In the genomic region with DNA sequence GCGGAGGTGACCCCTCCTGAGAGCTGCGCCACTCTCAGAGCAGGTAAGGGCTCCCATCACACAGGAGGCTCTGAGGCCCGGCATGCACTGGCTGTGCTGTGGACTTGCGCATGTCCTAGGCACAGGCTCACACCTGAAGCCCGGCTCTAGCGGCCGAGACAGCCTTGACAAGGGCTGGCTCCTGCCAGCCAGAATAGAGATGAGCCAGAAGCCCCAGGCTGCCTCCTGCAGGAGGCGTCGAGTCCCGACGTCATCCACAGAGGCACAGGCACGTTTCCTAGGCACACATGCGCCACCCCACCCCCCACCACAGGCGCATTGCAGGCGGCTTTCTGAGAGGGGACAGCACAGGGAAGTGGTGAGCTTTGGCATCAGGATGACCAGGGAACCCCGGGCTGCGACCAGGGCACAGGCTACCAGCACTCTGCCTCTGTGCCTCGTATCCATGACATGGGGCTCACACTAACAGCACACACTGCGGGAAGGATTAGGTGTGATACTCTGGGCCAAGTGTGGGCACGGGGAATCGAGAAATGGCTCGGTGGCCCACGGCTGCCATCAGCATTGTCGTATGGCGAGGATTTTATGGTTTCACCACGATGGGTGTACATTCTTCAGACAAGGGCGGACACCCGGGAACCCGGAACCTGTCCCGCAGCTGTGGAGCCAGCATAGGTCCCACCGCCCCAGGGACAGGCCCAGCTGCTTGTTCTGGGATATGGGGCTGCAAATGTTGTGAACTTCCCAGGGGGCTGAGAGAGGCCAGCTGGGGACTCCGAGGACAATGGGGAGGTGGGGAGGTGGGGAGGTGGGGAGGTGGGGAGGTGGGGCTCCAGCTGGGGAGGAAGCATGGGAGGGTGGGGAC, we compare ENCODE assay signal across 27 cellular contexts.
DNase-seq lines count a peak whose midpoint lies in the region; ATAC-seq and TF ChIP-seq lines count a peak whose summit lies in the region.
"Had no signal": no experiment of that assay in that cellular context is flagged by ENCODE, and none has a peak within 500 bp of the region (broad histone marks: within the 10 kb centered on the region; RNA-seq: fewer than 3 reads in every experiment).

No MANE protein-coding gene starts in this region.

- H3K9me3 ChIP-seq in BE2C (no peaks in the 10 kb centered on the region), lower lobe of right lung (no peaks in the 10 kb centered on the region)
- H3K9me3 ChIP-seq: breast epithelium, colonic mucosa had no signal

- no peaks in the 10 kb centered on the region for H3K27me3 ChIP-seq in BE2C
- no peaks in the 10 kb centered on the region for H3K27me3 ChIP-seq in GM23338 (ENCODE audit: insufficient read depth)
- H3K27me3 ChIP-seq in lower lobe of right lung (ENCODE audit: low read depth) = peaks cover 10% of the 10 kb centered on the region

- peak; percentile 10 for DNase-seq in BE2C
- DNase-seq in GM23338 (ENCODE audit: low spot score) = peak; percentile 56
- peak; percentile 77 for DNase-seq in chondrocyte (ENCODE audit: low spot score)
- DNase-seq in lower lobe of right lung = peak; percentile 36
- no peak for DNase-seq in stimulated activated naive CD4-positive, alpha-beta T cell treated with Interleukin-2 at 50 U/mL for 16 hours (lab: John Stamatoyannopoulos, UW)
- no peak for DNase-seq in GM03348 (ENCODE audit: low spot score)
- no peak for DNase-seq in NOMO-1 (lab: John Stamatoyannopoulos, UW; ENCODE audit: unreplicated experiment in 2 of 2)
- DNase-seq: activated CD4-positive, alpha-beta memory T cell treated with anti-CD3 and anti-CD28 coated beads, Interleukin-2, amount 10 ng/mL, durations not matched to agents 7 days and 5 days; amygdala; colonic mucosa; COR-L47; effector memory CD4-positive, alpha-beta T cell; MM.1S; naive B cell; NCI-H2081; NCI-H226; small intestine; stimulated activated CD4-positive, alpha-beta T cell treated with anti-CD3 and anti-CD28 coated beads, Interleukin-1b, Interleukin-23, amount 100 ng/mL, for 48 hours; stimulated activated CD8-positive, alpha-beta memory T cell treated with anti-CD3 and anti-CD28 coated beads, Interleukin-4, amount 100 ng/mL, for 48 hours; T-helper 1 cell had no signal

- no peak overlapping the region for H3K4me2 ChIP-seq in GM23338
- H3K4me2 ChIP-seq: KMS-11 had no signal

- no peaks in the 10 kb centered on the region for H4K20me1 ChIP-seq in GM23338 (replicated peaks; ENCODE audit: insufficient read depth)

- intact Hi-C loops in lower lobe of right lung (cut with DNase I) = no loop called here

- H3K9me3 Mint-ChIP-seq in GM23338 (peaks cover 9% of the 10 kb centered on the region; the same call in 1 of the 3 replicates), chondrocyte (ENCODE audit: low read depth) (peaks cover 3% of the 10 kb centered on the region)
- H3K9me3 Mint-ChIP-seq: activated CD4-positive, alpha-beta memory T cell treated with anti-CD3 and anti-CD28 coated beads, Interleukin-2, amount 10 ng/mL, durations not matched to agents 7 days and 5 days; activated naive CD4-positive, alpha-beta T cell treated with anti-CD3 and anti-CD28 coated beads, Interleukin-2, amount 50 U/mL, for 24 hours; mesothelial cell of epicardium had no signal

- peaks cover 11% of the 10 kb centered on the region for H3K27me3 Mint-ChIP-seq in GM23338 (ENCODE audit: insufficient read depth, low read depth, poor library complexity)
- peaks cover 27% of the 10 kb centered on the region for H3K27me3 Mint-ChIP-seq in chondrocyte (ENCODE audit: low read depth)
- H3K27me3 Mint-ChIP-seq: activated CD4-positive, alpha-beta memory T cell treated with anti-CD3 and anti-CD28 coated beads, Interleukin-2, amount 10 ng/mL, durations not matched to agents 7 days and 5 days had no signal

- H3K36me3 Mint-ChIP-seq in GM23338 (ENCODE audit: low read depth) = no peaks in the 10 kb centered on the region; the same call in 1 of the 3 replicates
- no peaks in the 10 kb centered on the region for H3K36me3 Mint-ChIP-seq in chondrocyte (ENCODE audit: low read depth)
- H3K36me3 Mint-ChIP-seq: activated naive CD4-positive, alpha-beta T cell treated with anti-CD3 and anti-CD28 coated beads, Interleukin-2, amount 50 U/mL, for 24 hours; mesothelial cell of epicardium had no signal

- H3K4me1 Mint-ChIP-seq in GM23338 (peaks cover 9% of the 10 kb centered on the region; the same call in 2 of the 3 replicates), chondrocyte (ENCODE audit: low read depth) (no peaks in the 10 kb centered on the region)
- H3K4me1 Mint-ChIP-seq: activated CD4-positive, alpha-beta memory T cell treated with anti-CD3 and anti-CD28 coated beads, Interleukin-2, amount 10 ng/mL, durations not matched to agents 7 days and 5 days; activated naive CD4-positive, alpha-beta T cell treated with anti-CD3 and anti-CD28 coated beads, Interleukin-2, amount 50 U/mL, for 24 hours; activated T-helper 17 cell treated with anti-CD3 and anti-CD28 coated beads, Interleukin-2, amount 50 U/mL, for 72 hours; naive B cell had no signal

- H3K27ac ChIP-seq in GM23338 (ENCODE audit: low read depth) (no peak overlapping the region), lower lobe of right lung (no peak overlapping the region)
- H3K27ac ChIP-seq: breast epithelium, colonic mucosa, KMS-11, tibial nerve had no signal

- no peak for TF ChIP-seq CTCF in BE2C (IDR thresholded peaks at IDR 0.05; ENCODE audit: low read depth, low read length)
- peak; percentile 24 to 48 for TF ChIP-seq CTCF in GM23338 (conservative IDR thresholded peaks at IDR 0.05; ENCODE audit: low read depth in 2 of 2)
- no peak for TF ChIP-seq CTCF in chondrocyte (IDR thresholded peaks at IDR 0.05)
- no peak for TF ChIP-seq CTCF in lower lobe of right lung (IDR thresholded peaks at IDR 0.05)

- peak; percentile 82 for ATAC-seq in GM23338
- ATAC-seq in lower lobe of right lung = no peak
- ATAC-seq in HG02623 (IDR thresholded peaks at IDR 0.05; ENCODE audit: unreplicated experiment) = no peak
- ATAC-seq: activated T-helper 17 cell treated with anti-CD3 and anti-CD28 coated beads, Interleukin-2, amount 50 U/mL, for 72 hours had no signal

- H3K4me1 ChIP-seq in BE2C (no peaks in the 10 kb centered on the region), GM23338 (ENCODE audit: insufficient read depth) (no peaks in the 10 kb centered on the region), lower lobe of right lung (no peaks in the 10 kb centered on the region)
- H3K4me1 ChIP-seq: breast epithelium, colonic mucosa, tibial nerve had no signal

- no peaks in the 10 kb centered on the region for H3K9me2 ChIP-seq in GM23338 (ENCODE audit: insufficient read depth)

- H3K36me3 ChIP-seq in BE2C (no peaks in the 10 kb centered on the region), GM23338 (ENCODE audit: insufficient read depth) (no peaks in the 10 kb centered on the region), lower lobe of right lung (no peaks in the 10 kb centered on the region)
- H3K36me3 ChIP-seq: breast epithelium, colonic mucosa, tibial nerve had no signal

- no peak overlapping the region for H3K27ac Mint-ChIP-seq in GM23338
- no peak overlapping the region for H3K27ac Mint-ChIP-seq in chondrocyte (ENCODE audit: unreplicated experiment)
- H3K27ac Mint-ChIP-seq: activated CD4-positive, alpha-beta memory T cell treated with anti-CD3 and anti-CD28 coated beads, Interleukin-2, amount 10 ng/mL, durations not matched to agents 7 days and 5 days; activated naive CD4-positive, alpha-beta T cell treated with anti-CD3 and anti-CD28 coated beads, Interleukin-2, amount 50 U/mL, for 24 hours; activated T-helper 17 cell treated with anti-CD3 and anti-CD28 coated beads, Interleukin-2, amount 50 U/mL, for 72 hours; mesothelial cell of epicardium; naive B cell had no signal

- H2AFZ ChIP-seq in GM23338 = no peak overlapping the region

- H3K79me2 ChIP-seq in GM23338 (replicated peaks; ENCODE audit: insufficient read depth) = no peaks in the 10 kb centered on the region

- H3K4me3 Mint-ChIP-seq in GM23338 (no peak overlapping the region), chondrocyte (ENCODE audit: unreplicated experiment) (no peak overlapping the region)
- H3K4me3 Mint-ChIP-seq: activated CD4-positive, alpha-beta memory T cell treated with anti-CD3 and anti-CD28 coated beads, Interleukin-2, amount 10 ng/mL, durations not matched to agents 7 days and 5 days; activated naive CD4-positive, alpha-beta T cell treated with anti-CD3 and anti-CD28 coated beads, Interleukin-2, amount 50 U/mL, for 24 hours; activated T-helper 17 cell treated with anti-CD3 and anti-CD28 coated beads, Interleukin-2, amount 50 U/mL, for 72 hours; mesothelial cell of epicardium; naive B cell had no signal

- H3K4me3 ChIP-seq in BE2C (ENCODE audit: low read depth, low read length) (no peak overlapping the region), GM23338 (no peak overlapping the region), lower lobe of right lung (no peak overlapping the region)
- H3K4me3 ChIP-seq: breast epithelium, colonic mucosa, tibial nerve had no signal

- H3F3A ChIP-seq in GM23338 (replicated peaks; ENCODE audit: low read depth) = no peaks in the 10 kb centered on the region

TF ChIP-seq in GM23338, 12 proteins besides CTCF, POLR2A, EP300 and RAD21:
- TF ChIP-seq POLR2AphosphoS5 (IDR thresholded peaks at IDR 0.05; ENCODE audit: low read depth) = no peak
- TF ChIP-seq CREB1 (CRISPR knock-in tag; IDR thresholded peaks at IDR 0.05; ENCODE audit: low read depth) = peak; percentile 47; the same call in 1 of the 2 replicates
- TF ChIP-seq NANOG (IDR thresholded peaks at IDR 0.05; ENCODE audit: borderline replicate concordance) = no peak
- TF ChIP-seq ZNF331 (CRISPR knock-in tag; IDR thresholded peaks at IDR 0.05; ENCODE audit: low read depth) = no peak
- no peak for TF ChIP-seq EZH2phosphoT487 (IDR thresholded peaks at IDR 0.05; ENCODE audit: unreplicated experiment)

Comparison
In these comparisons a context has a peak if more than half of its experiments do, and no peak if none do; other contexts are left out.
1. DNase-seq: peak in BE2C (single experiment), GM23338 (single experiment), chondrocyte (single experiment) and lower lobe of right lung (single experiment); none in stimulated activated naive CD4-positive, alpha-beta T cell treated with Interleukin-2 at 50 U/mL for 16 hours (single experiment), GM03348 (single experiment) and NOMO-1 (0 of 2).
2. CTCF ChIP-seq: peak in GM23338 (2 of 2); none in BE2C (single experiment), chondrocyte (single experiment) and lower lobe of right lung (single experiment).